8 cellular contexts compared by ENCODE assay signal in genomic region chr11:10293423-10294288, GRCh38. TPM values are rescaled to one million over a fixed set of nuclear protein-coding genes. Genes with fewer than 3 reads are reported as not detected.
DNase-seq lines count a peak whose midpoint lies in the region; FAIRE-seq and TF ChIP-seq lines count a peak whose summit lies in the region.

Gene SBF2 (minus strand): TSS chr11:10294219. CDS start chr11:10294069, 150 bp downstream.

- no peaks in the 10 kb centered on the region for H3F3A ChIP-seq in SK-N-SH (replicated peaks; ENCODE audit: insufficient read depth)

- H3K27ac ChIP-seq in SK-N-SH (ENCODE audit: low read depth in 2 of 2, low read length in 1 of 2): peak within 1 kb of the TSS; percentile 82 to 94
- H3K27ac ChIP-seq in testis: peak within 1 kb of the TSS; percentile 88 to 97

- H3K4me1 ChIP-seq in SK-N-SH (ENCODE audit: control insufficient read depth in 1 of 2, insufficient read depth in 2 of 2, low read depth in 1 of 2, low read length in 1 of 2): peaks cover 15 to 20% of the 10 kb centered on the region in 2 experiments
- H3K4me1 ChIP-seq in testis: peaks cover 15% of the 10 kb centered on the region

- H4K20me1 ChIP-seq in SK-N-SH (ENCODE audit: insufficient read depth): peaks cover 18% of the 10 kb centered on the region

- H3K4me2 ChIP-seq in SK-N-SH: peak within 1 kb of the TSS; percentile 98

- TF ChIP-seq RAD21 in SK-N-SH (IDR thresholded peaks at IDR 0.05; ENCODE audit: low read length): no peak

- TF ChIP-seq CTCF in AG10803 (conservative IDR thresholded peaks at IDR 0.05; ENCODE audit: low read length): no peak
- TF ChIP-seq CTCF in SK-N-SH (IDR thresholded peaks at IDR 0.05): no peak
- no peak for TF ChIP-seq CTCF in testis (IDR thresholded peaks at IDR 0.05)

- peaks cover 3% of the 10 kb centered on the region for H3K36me3 Mint-ChIP-seq in activated naive CD8-positive, alpha-beta T cell treated with anti-CD3 and anti-CD28 coated beads for 36 hours

- peak within 1 kb of the TSS; percentile 73 for H3K4me3 Mint-ChIP-seq in activated naive CD8-positive, alpha-beta T cell treated with anti-CD3 and anti-CD28 coated beads for 36 hours

- TF ChIP-seq EP300 in SK-N-SH (IDR thresholded peaks at IDR 0.05; ENCODE audit: borderline replicate concordance in 1 of 2, low read depth in 1 of 2, low read length in 1 of 2): no peak; a peak in 1 of 4 replicates

- no peaks in the 10 kb centered on the region for H3K9me2 ChIP-seq in SK-N-SH

- H3K9me3 ChIP-seq in SK-N-SH (no peaks in the 10 kb centered on the region), testis (no peaks in the 10 kb centered on the region)

- POLR2A ChIA-PET in SK-N-SH (lab: Yijun Ruan, JAX): interaction anchor here (1.3 to 2.1 kb wide), 2 partner anchors 9 to 11 kb away, joined by 4 to 8 read pairs; partner anchors contain the start of gene ADM

- H3K4me3 ChIP-seq in AG10803 (ENCODE audit: low read length) (peak within 1 kb of the TSS; percentile 74), SK-N-SH (ENCODE audit: low read depth in 2 of 2, low read length in 1 of 2) (peak within 1 kb of the TSS; percentile 85 to 92), testis (peak within 1 kb of the TSS; percentile 87 to 96)
- H3K4me3 ChIP-seq in Jurkat, Clone E6-1 (ENCODE audit: low read length): peak within 1 kb of the TSS; percentile 62

- CTCF ChIA-PET in SK-N-SH (lab: Yijun Ruan, JAX): interaction anchor here (0.6 to 0.9 kb wide), 3 partner anchors 16 to 268 kb away, joined by 3 read pairs; no protein-coding TSS in a partner anchor

- H3K79me2 ChIP-seq in SK-N-SH (ENCODE audit: insufficient read depth): peaks cover 55% of the 10 kb centered on the region

- intact Hi-C loops in testis (cut with DNase I; ENCODE audit: low total_unique reads): no loop called here

- peak within 1 kb of the TSS; percentile 98 for H2AFZ ChIP-seq in SK-N-SH (ENCODE audit: low read depth)

- peak within 1 kb of the TSS; percentile 17 for H3K27ac Mint-ChIP-seq in activated naive CD8-positive, alpha-beta T cell treated with anti-CD3 and anti-CD28 coated beads for 36 hours

- no peak for FAIRE-seq in GM19239 (lab: Jason Lieb, UNC)

- no peaks in the 10 kb centered on the region for H3K27me3 ChIP-seq in SK-N-SH (ENCODE audit: insufficient read depth)
- no peaks in the 10 kb centered on the region for H3K27me3 ChIP-seq in testis

- WGBS in SK-N-SH (ENCODE audit: low lambda C conversion rate): 0% methylated on average over 20 of the region's 81 CpGs
- WGBS in testis, 2 donors: 0 to 3% methylated on average over 8 to 24 of the region's 81 CpGs

- peak; percentile 90 for DNase-seq in AG10803 (ENCODE audit: low read depth)
- DNase-seq in GM19239 (ENCODE audit: insufficient read length, low spot score): peak; percentile 74
- no peak for DNase-seq in Jurkat, Clone E6-1 (ENCODE audit: low read depth, low spot score)
- DNase-seq in SK-N-SH: peak; percentile 96
- DNase-seq in activated naive CD8-positive, alpha-beta T cell treated with anti-CD3 and anti-CD28 coated beads for 36 hours: peak; percentile 83
- peak; percentile 80 for DNase-seq in glomerular visceral epithelial cell (ENCODE audit: extremely low spot score)
- peak; percentile 68 for DNase-seq in occipital lobe (lab: John Stamatoyannopoulos, UW)
- DNase-seq in testis: peak; percentile 89

- peaks cover 34% of the 10 kb centered on the region for H3K27me3 Mint-ChIP-seq in activated naive CD8-positive, alpha-beta T cell treated with anti-CD3 and anti-CD28 coated beads for 36 hours

- TF ChIP-seq POLR2A in testis (IDR thresholded peaks at IDR 0.05): no peak

- H3K4me1 Mint-ChIP-seq in activated naive CD8-positive, alpha-beta T cell treated with anti-CD3 and anti-CD28 coated beads for 36 hours: peaks cover 38% of the 10 kb centered on the region

- peaks cover 0 to 3% of the 10 kb centered on the region in 2 experiments for H3K36me3 ChIP-seq in SK-N-SH (replicated peaks in 1 of 2; ENCODE audit: control insufficient read depth in 1 of 2, insufficient read depth in 2 of 2, low read length in 1 of 2)
- no peaks in the 10 kb centered on the region for H3K36me3 ChIP-seq in testis (ENCODE audit: low read depth, missing control alignments)

- peak within 1 kb of the TSS; percentile 93 for H3K9ac ChIP-seq in SK-N-SH

- no peaks in the 10 kb centered on the region for H3K9me3 Mint-ChIP-seq in activated naive CD8-positive, alpha-beta T cell treated with anti-CD3 and anti-CD28 coated beads for 36 hours

TF ChIP-seq in SK-N-SH, 30 proteins besides CTCF, POLR2A, EP300 and RAD21 (continues in another document):
- no peak for TF ChIP-seq USF2 (IDR thresholded peaks at IDR 0.05; ENCODE audit: borderline replicate concordance, low read depth, low read length)
- no peak for TF ChIP-seq ELF1 (IDR thresholded peaks at IDR 0.05)
- 0 out of 2 replicates have a peak, but pooled peaks have one; percentile 3 for TF ChIP-seq GABPA (IDR thresholded peaks at IDR 0.05; ENCODE audit: low read depth)
- TF ChIP-seq REST (IDR thresholded peaks at IDR 0.05; ENCODE audit: low read depth, low read length): peak; percentile 70; the same call in 1 of the 2 replicates
- peak; percentile 82; the same call in 1 of the 2 replicates for TF ChIP-seq YY1 (IDR thresholded peaks at IDR 0.05; ENCODE audit: low read depth)
- peak; percentile 94 for TF ChIP-seq RFX5 (IDR thresholded peaks at IDR 0.05; ENCODE audit: low read length)
- no peak for TF ChIP-seq IRF3 (IDR thresholded peaks at IDR 0.05; ENCODE audit: low read depth, low read length)
- no peak for TF ChIP-seq RXRA (IDR thresholded peaks at IDR 0.05; ENCODE audit: borderline replicate concordance, low read depth)
- no peak for TF ChIP-seq ZBTB33 (IDR thresholded peaks at IDR 0.05; ENCODE audit: borderline replicate concordance, low read depth)
- no peak; the same call in 1 of the 2 replicates for TF ChIP-seq SIN3A (IDR thresholded peaks at IDR 0.05; ENCODE audit: borderline replicate concordance, low read depth, low read length)

RNA-seq across cellular contexts. Expression of gene SBF2, which starts in this region (rescaled TPM):
- 15.8 TPM for polyA plus RNA-seq in Jurkat, Clone E6-1 (2012; ENCODE audit: insufficient read depth, insufficient read length)
- polyA plus RNA-seq in SK-N-SH (2012; rRNA removed) (23.0 and 36.4 TPM in 2 replicates), testis (ENCODE audit: insufficient read depth, low read depth, low replicate concordance) (27.8 TPM)
- 25.1 and 28.5 TPM in 2 replicates for polyA plus RNA-seq in SK-N-SH (2012; cell fraction: cytosol; rRNA removed)
- polyA plus RNA-seq in SK-N-SH (2012; cell fraction: nucleus; rRNA removed): 25.4 and 58.1 TPM in 2 replicates
- total RNA-seq in activated naive CD8-positive, alpha-beta T cell treated with anti-CD3 and anti-CD28 coated beads for 36 hours: 1 to 10 TPM; 6.0 to 6.1 TPM
- total RNA-seq in occipital lobe (132 TPM), testis (10 to 100 TPM; 48.7 to 52.8 TPM)

Comparison
In these comparisons a context has a peak if more than half of its experiments do, and no peak if none do; other contexts are left out.
1. RNA of gene SBF2 (total RNA-seq): 132 TPM in occipital lobe (single experiment) and 48.7 to 52.8 TPM in testis; 6.0 to 6.1 TPM in activated naive CD8-positive, alpha-beta T cell treated with anti-CD3 and anti-CD28 coated beads for 36 hours; every median in the first group is over 4 times any median in the second.
2. Peak in every context shown above with its lines, with median percentiles within 50 percentile points of each other: H3K4me3 ChIP-seq.